ENCODE assay signal across 1 cellular context in the genomic region with DNA sequence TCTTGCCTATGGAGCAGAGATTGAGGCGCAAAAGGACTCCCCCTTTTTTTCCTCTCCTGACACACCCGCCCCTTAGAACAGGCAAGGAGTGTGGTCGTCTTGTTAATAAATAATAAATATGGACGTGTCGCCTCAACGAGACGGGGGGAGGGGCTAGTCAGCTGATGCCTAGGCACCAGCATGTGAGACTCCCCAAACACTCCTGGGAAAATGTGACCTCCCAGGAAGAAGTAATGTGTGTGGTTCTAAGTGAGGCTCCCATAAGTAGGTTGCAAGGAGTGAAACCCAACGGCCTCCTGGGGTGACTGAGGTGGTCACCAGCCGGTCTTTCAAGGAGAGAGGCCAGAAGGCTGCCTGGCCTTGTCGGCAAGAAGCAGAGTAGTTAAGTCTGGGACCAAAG.
TF ChIP-seq lines count a peak whose summit lies in the region.

No MANE protein-coding gene starts in this region.

TF ChIP-seq in GM23338, 12 proteins besides CTCF, POLR2A, EP300 and RAD21 (continued from another document):
- no peak for TF ChIP-seq ZNF114 (CRISPR knock-in tag; IDR thresholded peaks at IDR 0.05)
- no peak for TF ChIP-seq JUNB (IDR thresholded peaks at IDR 0.05; ENCODE audit: unreplicated experiment)
- TF ChIP-seq, protein P1, sequence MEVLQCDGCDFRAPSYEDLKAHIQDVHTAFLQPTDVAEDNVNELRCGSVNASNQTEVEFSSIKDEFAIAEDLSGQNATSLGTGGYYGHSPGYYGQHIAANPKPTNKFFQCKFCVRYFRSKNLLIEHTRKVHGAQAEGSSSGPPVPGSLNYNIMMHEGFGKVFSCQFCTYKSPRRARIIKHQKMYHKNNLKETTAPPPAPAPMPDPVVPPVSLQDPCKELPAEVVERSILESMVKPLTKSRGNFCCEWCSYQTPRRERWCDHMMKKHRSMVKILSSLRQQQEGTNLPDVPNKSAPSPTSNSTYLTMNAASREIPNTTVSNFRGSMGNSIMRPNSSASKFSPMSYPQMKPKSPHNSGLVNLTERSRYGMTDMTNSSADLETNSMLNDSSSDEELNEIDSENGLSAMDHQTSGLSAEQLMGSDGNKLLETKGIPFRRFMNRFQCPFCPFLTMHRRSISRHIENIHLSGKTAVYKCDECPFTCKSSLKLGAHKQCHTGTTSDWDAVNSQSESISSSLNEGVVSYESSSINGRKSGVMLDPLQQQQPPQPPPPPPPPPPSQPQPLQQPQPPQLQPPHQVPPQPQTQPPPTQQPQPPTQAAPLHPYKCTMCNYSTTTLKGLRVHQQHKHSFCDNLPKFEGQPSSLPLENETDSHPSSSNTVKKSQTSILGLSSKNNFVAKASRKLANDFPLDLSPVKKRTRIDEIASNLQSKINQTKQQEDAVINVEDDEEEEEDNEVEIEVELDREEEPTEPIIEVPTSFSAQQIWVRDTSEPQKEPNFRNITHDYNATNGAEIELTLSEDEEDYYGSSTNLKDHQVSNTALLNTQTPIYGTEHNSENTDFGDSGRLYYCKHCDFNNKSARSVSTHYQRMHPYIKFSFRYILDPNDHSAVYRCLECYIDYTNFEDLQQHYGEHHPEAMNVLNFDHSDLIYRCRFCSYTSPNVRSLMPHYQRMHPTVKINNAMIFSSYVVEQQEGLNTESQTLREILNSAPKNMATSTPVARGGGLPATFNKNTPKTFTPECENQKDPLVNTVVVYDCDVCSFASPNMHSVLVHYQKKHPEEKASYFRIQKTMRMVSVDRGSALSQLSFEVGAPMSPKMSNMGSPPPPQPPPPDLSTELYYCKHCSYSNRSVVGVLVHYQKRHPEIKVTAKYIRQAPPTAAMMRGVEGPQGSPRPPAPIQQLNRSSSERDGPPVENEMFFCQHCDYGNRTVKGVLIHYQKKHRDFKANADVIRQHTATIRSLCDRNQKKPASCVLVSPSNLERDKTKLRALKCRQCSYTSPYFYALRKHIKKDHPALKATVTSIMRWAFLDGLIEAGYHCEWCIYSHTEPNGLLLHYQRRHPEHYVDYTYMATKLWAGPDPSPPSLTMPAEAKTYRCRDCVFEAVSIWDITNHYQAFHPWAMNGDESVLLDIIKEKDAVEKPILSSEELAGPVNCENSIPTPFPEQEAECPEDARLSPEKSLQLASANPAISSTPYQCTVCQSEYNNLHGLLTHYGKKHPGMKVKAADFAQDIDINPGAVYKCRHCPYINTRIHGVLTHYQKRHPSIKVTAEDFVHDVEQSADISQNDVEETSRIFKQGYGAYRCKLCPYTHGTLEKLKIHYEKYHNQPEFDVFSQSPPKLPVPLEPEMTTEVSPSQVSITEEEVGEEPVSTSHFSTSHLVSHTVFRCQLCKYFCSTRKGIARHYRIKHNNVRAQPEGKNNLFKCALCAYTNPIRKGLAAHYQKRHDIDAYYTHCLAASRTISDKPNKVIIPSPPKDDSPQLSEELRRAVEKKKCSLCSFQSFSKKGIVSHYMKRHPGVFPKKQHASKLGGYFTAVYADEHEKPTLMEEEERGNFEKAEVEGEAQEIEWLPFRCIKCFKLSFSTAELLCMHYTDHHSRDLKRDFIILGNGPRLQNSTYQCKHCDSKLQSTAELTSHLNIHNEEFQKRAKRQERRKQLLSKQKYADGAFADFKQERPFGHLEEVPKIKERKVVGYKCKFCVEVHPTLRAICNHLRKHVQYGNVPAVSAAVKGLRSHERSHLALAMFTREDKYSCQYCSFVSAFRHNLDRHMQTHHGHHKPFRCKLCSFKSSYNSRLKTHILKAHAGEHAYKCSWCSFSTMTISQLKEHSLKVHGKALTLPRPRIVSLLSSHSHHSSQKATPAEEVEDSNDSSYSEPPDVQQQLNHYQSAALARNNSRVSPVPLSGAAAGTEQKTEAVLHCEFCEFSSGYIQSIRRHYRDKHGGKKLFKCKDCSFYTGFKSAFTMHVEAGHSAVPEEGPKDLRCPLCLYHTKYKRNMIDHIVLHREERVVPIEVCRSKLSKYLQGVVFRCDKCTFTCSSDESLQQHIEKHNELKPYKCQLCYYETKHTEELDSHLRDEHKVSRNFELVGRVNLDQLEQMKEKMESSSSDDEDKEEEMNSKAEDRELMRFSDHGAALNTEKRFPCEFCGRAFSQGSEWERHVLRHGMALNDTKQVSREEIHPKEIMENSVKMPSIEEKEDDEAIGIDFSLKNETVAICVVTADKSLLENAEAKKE (CRISPR knock-in tag; IDR thresholded peaks at IDR 0.05), result no peak
- TF ChIP-seq, protein P2, sequence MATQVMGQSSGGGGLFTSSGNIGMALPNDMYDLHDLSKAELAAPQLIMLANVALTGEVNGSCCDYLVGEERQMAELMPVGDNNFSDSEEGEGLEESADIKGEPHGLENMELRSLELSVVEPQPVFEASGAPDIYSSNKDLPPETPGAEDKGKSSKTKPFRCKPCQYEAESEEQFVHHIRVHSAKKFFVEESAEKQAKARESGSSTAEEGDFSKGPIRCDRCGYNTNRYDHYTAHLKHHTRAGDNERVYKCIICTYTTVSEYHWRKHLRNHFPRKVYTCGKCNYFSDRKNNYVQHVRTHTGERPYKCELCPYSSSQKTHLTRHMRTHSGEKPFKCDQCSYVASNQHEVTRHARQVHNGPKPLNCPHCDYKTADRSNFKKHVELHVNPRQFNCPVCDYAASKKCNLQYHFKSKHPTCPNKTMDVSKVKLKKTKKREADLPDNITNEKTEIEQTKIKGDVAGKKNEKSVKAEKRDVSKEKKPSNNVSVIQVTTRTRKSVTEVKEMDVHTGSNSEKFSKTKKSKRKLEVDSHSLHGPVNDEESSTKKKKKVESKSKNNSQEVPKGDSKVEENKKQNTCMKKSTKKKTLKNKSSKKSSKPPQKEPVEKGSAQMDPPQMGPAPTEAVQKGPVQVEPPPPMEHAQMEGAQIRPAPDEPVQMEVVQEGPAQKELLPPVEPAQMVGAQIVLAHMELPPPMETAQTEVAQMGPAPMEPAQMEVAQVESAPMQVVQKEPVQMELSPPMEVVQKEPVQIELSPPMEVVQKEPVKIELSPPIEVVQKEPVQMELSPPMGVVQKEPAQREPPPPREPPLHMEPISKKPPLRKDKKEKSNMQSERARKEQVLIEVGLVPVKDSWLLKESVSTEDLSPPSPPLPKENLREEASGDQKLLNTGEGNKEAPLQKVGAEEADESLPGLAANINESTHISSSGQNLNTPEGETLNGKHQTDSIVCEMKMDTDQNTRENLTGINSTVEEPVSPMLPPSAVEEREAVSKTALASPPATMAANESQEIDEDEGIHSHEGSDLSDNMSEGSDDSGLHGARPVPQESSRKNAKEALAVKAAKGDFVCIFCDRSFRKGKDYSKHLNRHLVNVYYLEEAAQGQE (IDR thresholded peaks at IDR 0.05; ENCODE audit: unreplicated experiment), result no peak
